15 cellular contexts compared by ENCODE assay signal in genomic region chr1:9263276-9263855, GRCh38. TPM values are rescaled to one million over a fixed set of nuclear protein-coding genes. Genes with fewer than 3 reads are reported as not detected.
DNase-seq lines count a peak whose midpoint lies in the region; ATAC-seq and TF ChIP-seq lines count a peak whose summit lies in the region.
"Had no signal": no experiment of that assay in that cellular context is flagged by ENCODE, and none has a peak within 500 bp of the region (broad histone marks: within the 10 kb centered on the region; RNA-seq: fewer than 3 reads in every experiment).

No MANE protein-coding gene starts in this region.

- no peaks in the 10 kb centered on the region for H3K27me3 Mint-ChIP-seq in activated T-helper 1 cell treated with anti-CD3 and anti-CD28 coated beads, Interleukin-12 subunit alpha, Interleukin-12 subunit beta, Interleukin-2, Interleukin-4 antibody, amounts not matched to agents 30 ng/mL and 10 ng/mL and 1 ng/mL, durations not matched to agents 14 hours and 24 hours and 36 hours (ENCODE audit: insufficient read depth)
- H3K27me3 Mint-ChIP-seq: CD4-positive, CD25-positive, alpha-beta regulatory T cell; CD8-positive, alpha-beta memory T cell had no signal

- no peak overlapping the region for H3K4me2 ChIP-seq in IMR-90 (ENCODE audit: low read depth, low read length)
- H3K4me2 ChIP-seq in neuronal stem cell (ENCODE audit: insufficient read depth, low read length, poor library complexity, severe bottlenecking), result no peak overlapping the region

- H4K20me1 ChIP-seq in IMR-90 (ENCODE audit: insufficient read depth, low read length), result peaks cover 21% of the 10 kb centered on the region; the same call in 1 of the 2 replicates

- H4K91ac ChIP-seq in IMR-90 (ENCODE audit: insufficient read depth, low read depth, low read length), result no peak overlapping the region
- no peak overlapping the region for H4K91ac ChIP-seq in neuronal stem cell (ENCODE audit: low read depth, low read length, poor library complexity)

- no peak overlapping the region for H3K4me3 ChIP-seq in IMR-90 (ENCODE audit: insufficient read depth, low read depth, low read length)
- no peak overlapping the region for H3K4me3 ChIP-seq in neuronal stem cell (ENCODE audit: low read length in 2 of 2)
- no peak overlapping the region for H3K4me3 ChIP-seq in skeletal muscle tissue (ENCODE audit: low read length in 3 of 3)
- no peak overlapping the region for H3K4me3 ChIP-seq in foreskin fibroblast (ENCODE audit: low read depth in 1 of 2, low read length in 2 of 2)
- H3K4me3 ChIP-seq: GM23248 had no signal

- CTCF ChIA-PET in IMR-90 (lab: Yijun Ruan, JAX), result no interaction called here

- no peak for TF ChIP-seq CTCF in IMR-90 (conservative IDR thresholded peaks at IDR 0.05; ENCODE audit: low read depth, low read length)
- TF ChIP-seq CTCF in foreskin fibroblast (IDR thresholded peaks at IDR 0.05; ENCODE audit: low read depth, low read length), result no peak

- peak overlapping the region; percentile 8 for H2BK12ac ChIP-seq in neuronal stem cell (ENCODE audit: low read length)

- no peak overlapping the region for H3K4me3 Mint-ChIP-seq in activated T-helper 1 cell treated with anti-CD3 and anti-CD28 coated beads, Interleukin-12 subunit alpha, Interleukin-12 subunit beta, Interleukin-2, Interleukin-4 antibody, amounts not matched to agents 30 ng/mL and 10 ng/mL and 1 ng/mL, durations not matched to agents 14 hours and 24 hours and 36 hours
- H3K4me3 Mint-ChIP-seq: CD4-positive, CD25-positive, alpha-beta regulatory T cell; CD8-positive, alpha-beta memory T cell had no signal

- H2BK20ac ChIP-seq in IMR-90 (ENCODE audit: low read depth, low read length), result no peak overlapping the region

- no peak overlapping the region for H3K23ac ChIP-seq in IMR-90 (ENCODE audit: low read depth, low read length)
- H3K23ac ChIP-seq in neuronal stem cell (ENCODE audit: low read depth, low read length, poor library complexity), result peak overlapping the region; percentile 26

- H3K4ac ChIP-seq in IMR-90 (ENCODE audit: low read depth, low read length), result no peak overlapping the region
- H3K4ac ChIP-seq in neuronal stem cell (ENCODE audit: low read length), result no peak overlapping the region

- no TSS peak for BruUV-seq in IMR-90 (replicated peaks; lab: Mats Ljungman, UMichigan)

- H3K18ac ChIP-seq in IMR-90 (ENCODE audit: low read depth, low read length) (no peak overlapping the region), neuronal stem cell (ENCODE audit: low read length) (peak overlapping the region; percentile 25)

- dilution Hi-C loops in IMR-90 (cut with HindIII; ENCODE audit: low sequenced_read_pairs, unreplicated experiment), result no loop called here

- DNase-seq in IMR-90, result no peak
- no peak for DNase-seq in activated T-helper 1 cell treated with anti-CD3 and anti-CD28 coated beads, Interleukin-12 subunit alpha, Interleukin-12 subunit beta, Interleukin-2, Interleukin-4 antibody, amounts not matched to agents 30 ng/mL and 10 ng/mL and 1 ng/mL, durations not matched to agents 14 hours and 24 hours and 36 hours (ENCODE audit: low spot score)
- no peak for DNase-seq in neuronal stem cell (ENCODE audit: low spot score)
- DNase-seq in foreskin fibroblast, result no peak
- DNase-seq in NCI-H446 (lab: John Stamatoyannopoulos, UW), result no peak
- DNase-seq in mesenteric fat pad (ENCODE audit: low spot score), result no peak
- DNase-seq: ACHN; BE2C; CD4-positive, CD25-positive, alpha-beta regulatory T cell; CD8-positive, alpha-beta memory T cell; COR-L47; DMS 273 treated with DMSO at 0.1 percent for 48 hours; GM23248; HCEC 1CT had no signal

- intact Hi-C loops in IMR-90 (cut with micrococcal nuclease), result no loop called here
- intact Hi-C loops in activated T-helper 1 cell treated with anti-CD3 and anti-CD28 coated beads, Interleukin-12 subunit alpha, Interleukin-12 subunit beta, Interleukin-2, Interleukin-4 antibody, amounts not matched to agents 30 ng/mL and 10 ng/mL and 1 ng/mL, durations not matched to agents 14 hours and 24 hours and 36 hours (cut with micrococcal nuclease), result no loop called here

- H3K36me3 ChIP-seq in IMR-90 (ENCODE audit: control insufficient read depth, insufficient read depth, low read length) (peaks cover 34% of the 10 kb centered on the region; the same call in 1 of the 2 replicates), neuronal stem cell (replicated peaks in 1 of 2; ENCODE audit: control insufficient read depth in 2 of 2, insufficient read depth in 2 of 2, low read length in 2 of 2) (peaks cover 10 to 22% of the 10 kb centered on the region in 2 donors), skeletal muscle tissue (ENCODE audit: control insufficient read depth in 3 of 3, insufficient read depth in 3 of 3, low read length in 3 of 3) (peaks cover 29 to 48% (median 40%) of the 10 kb centered on the region in 3 donors)
- H3K36me3 ChIP-seq: BE2C had no signal

- H3K56ac ChIP-seq in IMR-90 (ENCODE audit: extremely low read depth, insufficient read depth, low read length), result no peak overlapping the region

- WGBS in IMR-90 (ENCODE audit: extremely low coverage in 2 of 2, insufficient read length in 1 of 2), 2 experiments, result 93% methylated on average over 13 of the region's 26 CpGs; no CpG with 5 or more reads in 1 of the 2 experiments
- no CpG with 5 or more reads among the region's 26 CpGs for WGBS in neuronal stem cell (ENCODE audit: extremely low coverage in 2 of 2, insufficient read length in 2 of 2, insufficient replicate concordance in 1 of 2), 2 donors

- peak overlapping the region; percentile 83 for H2AK9ac ChIP-seq in IMR-90 (replicated peaks; ENCODE audit: low read depth, low read length, poor library complexity)

- ATAC-seq in IMR-90 (ENCODE audit: low read depth), result no peak

- no peak overlapping the region for H2BK15ac ChIP-seq in IMR-90 (ENCODE audit: low read depth, low read length)
- H2BK15ac ChIP-seq in neuronal stem cell (ENCODE audit: low read length), result no peak overlapping the region

- no peak overlapping the region for H3K9ac ChIP-seq in IMR-90 (ENCODE audit: low read depth, low read length)
- H3K9ac ChIP-seq in neuronal stem cell (ENCODE audit: low read depth, low read length, poor library complexity), result no peak overlapping the region
- H3K9ac ChIP-seq in skeletal muscle tissue (ENCODE audit: low read depth in 1 of 3, low read length in 3 of 3), result peak overlapping the region in 1 of 3 donors; percentile 57
- H3K9ac ChIP-seq: GM23248 had no signal

- H4K8ac ChIP-seq in IMR-90 (ENCODE audit: low read depth in 2 of 2, low read length in 2 of 2), result no peak overlapping the region
- H4K8ac ChIP-seq in neuronal stem cell (ENCODE audit: low read depth, low read length), result no peak overlapping the region

- H3K79me1 ChIP-seq in IMR-90 (ENCODE audit: low read depth in 1 of 2, low read length in 2 of 2) (peaks cover 20 to 42% of the 10 kb centered on the region in 2 experiments), neuronal stem cell (ENCODE audit: low read depth, low read length) (peaks cover 9% of the 10 kb centered on the region)

- in situ Hi-C loops in IMR-90 (cut with MboI; ENCODE audit: low sequenced_read_pairs), result no loop called here

- no peak overlapping the region for H2BK5ac ChIP-seq in IMR-90 (ENCODE audit: low read depth, low read length, poor library complexity, severe bottlenecking)
- H2BK5ac ChIP-seq in neuronal stem cell (ENCODE audit: low read length), result no peak overlapping the region

- TF ChIP-seq POLR2A in IMR-90 (IDR thresholded peaks at IDR 0.05; ENCODE audit: low read depth, low read length), result no peak

- no peak overlapping the region for H3K14ac ChIP-seq in IMR-90 (replicated peaks; ENCODE audit: low read depth, low read length)
- no peak overlapping the region for H3K14ac ChIP-seq in neuronal stem cell (ENCODE audit: low read length)

- H3K27ac Mint-ChIP-seq in activated T-helper 1 cell treated with anti-CD3 and anti-CD28 coated beads, Interleukin-12 subunit alpha, Interleukin-12 subunit beta, Interleukin-2, Interleukin-4 antibody, amounts not matched to agents 30 ng/mL and 10 ng/mL and 1 ng/mL, durations not matched to agents 14 hours and 24 hours and 36 hours, result peak overlapping the region; percentile 29
- H3K27ac Mint-ChIP-seq: CD4-positive, CD25-positive, alpha-beta regulatory T cell; CD8-positive, alpha-beta memory T cell had no signal

- POLR2A ChIA-PET in IMR-90 (lab: Charles Lee; ENCODE audit: unreplicated experiment), result no interaction called here

- peaks cover 21% of the 10 kb centered on the region for H3K36me3 Mint-ChIP-seq in activated T-helper 1 cell treated with anti-CD3 and anti-CD28 coated beads, Interleukin-12 subunit alpha, Interleukin-12 subunit beta, Interleukin-2, Interleukin-4 antibody, amounts not matched to agents 30 ng/mL and 10 ng/mL and 1 ng/mL, durations not matched to agents 14 hours and 24 hours and 36 hours (ENCODE audit: low read depth)

- no peak overlapping the region for H4K5ac ChIP-seq in IMR-90 (ENCODE audit: low read depth, low read length)

- no peak overlapping the region for H2AK5ac ChIP-seq in IMR-90 (ENCODE audit: low read depth, low read length)
- no peak overlapping the region for H2AK5ac ChIP-seq in neuronal stem cell (ENCODE audit: low read depth, low read length)

- H3K9me3 ChIP-seq in IMR-90 (ENCODE audit: control insufficient read depth, insufficient read depth, low read length) (no peaks in the 10 kb centered on the region), neuronal stem cell (replicated peaks in 1 of 2; ENCODE audit: control insufficient read depth in 2 of 2, insufficient read depth in 1 of 2, low read depth in 1 of 2, low read length in 2 of 2) (peaks cover 6 to 10% of the 10 kb centered on the region in 2 donors), skeletal muscle tissue (ENCODE audit: control insufficient read depth in 3 of 3, low read length in 3 of 3) (no peaks in the 10 kb centered on the region)
- H3K9me3 ChIP-seq: BE2C had no signal

- H3K27me3 ChIP-seq in IMR-90 (ENCODE audit: control insufficient read depth, insufficient read depth, low read length) (no peaks in the 10 kb centered on the region), neuronal stem cell (ENCODE audit: control insufficient read depth in 3 of 3, insufficient read depth in 3 of 3, low read depth in 1 of 3, low read length in 3 of 3) (no peaks in the 10 kb centered on the region), skeletal muscle tissue (ENCODE audit: control insufficient read depth in 3 of 3, insufficient read depth in 3 of 3, low read length in 3 of 3) (no peaks in the 10 kb centered on the region)
- H3K27me3 ChIP-seq: BE2C had no signal

- peaks cover 20% of the 10 kb centered on the region for H3K9me3 Mint-ChIP-seq in activated T-helper 1 cell treated with anti-CD3 and anti-CD28 coated beads, Interleukin-12 subunit alpha, Interleukin-12 subunit beta, Interleukin-2, Interleukin-4 antibody, amounts not matched to agents 30 ng/mL and 10 ng/mL and 1 ng/mL, durations not matched to agents 14 hours and 24 hours and 36 hours

- H2BK120ac ChIP-seq in IMR-90 (ENCODE audit: low read depth, low read length), result no peak overlapping the region
- H2BK120ac ChIP-seq in neuronal stem cell (ENCODE audit: low read depth, low read length), result no peak overlapping the region

- no peak overlapping the region for H3K27ac ChIP-seq in IMR-90 (ENCODE audit: insufficient read depth, low read length)
- no peak overlapping the region for H3K27ac ChIP-seq in neuronal stem cell (replicated peaks; ENCODE audit: low read length)
- H3K27ac ChIP-seq in skeletal muscle tissue (ENCODE audit: low read depth, low read length), result peak overlapping the region; percentile 32
- H3K27ac ChIP-seq: GM23248 had no signal

- H2AFZ ChIP-seq in IMR-90 (replicated peaks; ENCODE audit: low read length, poor library complexity) (no peak overlapping the region), neuronal stem cell (ENCODE audit: low read length) (no peak overlapping the region)
- H2AFZ ChIP-seq: GM23248 had no signal

- H3K4me1 ChIP-seq in IMR-90 (ENCODE audit: control insufficient read depth, insufficient read depth, low read length), result peaks cover 6% of the 10 kb centered on the region
- peaks cover 9 to 12% of the 10 kb centered on the region in 2 donors for H3K4me1 ChIP-seq in neuronal stem cell (ENCODE audit: control insufficient read depth in 2 of 2, insufficient read depth in 1 of 2, low read depth in 1 of 2, low read length in 2 of 2)
- H3K4me1 ChIP-seq in skeletal muscle tissue (ENCODE audit: control insufficient read depth in 3 of 3, insufficient read depth in 3 of 3, low read length in 3 of 3), result peaks cover 24 to 74% (median 50%) of the 10 kb centered on the region in 3 donors
- H3K4me1 ChIP-seq: BE2C had no signal

- H3K4me1 Mint-ChIP-seq in activated T-helper 1 cell treated with anti-CD3 and anti-CD28 coated beads, Interleukin-12 subunit alpha, Interleukin-12 subunit beta, Interleukin-2, Interleukin-4 antibody, amounts not matched to agents 30 ng/mL and 10 ng/mL and 1 ng/mL, durations not matched to agents 14 hours and 24 hours and 36 hours (ENCODE audit: low read depth), result peaks cover 16% of the 10 kb centered on the region

- peaks cover 9% of the 10 kb centered on the region for H3K9me1 ChIP-seq in IMR-90 (ENCODE audit: insufficient read depth, low read length)

- TF ChIP-seq RAD21 in IMR-90 (IDR thresholded peaks at IDR 0.05; ENCODE audit: low read length), result no peak

RNA-seq across cellular contexts. Expression of gene H6PD, which starts 28.8 kb away (rescaled TPM):
- 8.3 and 9.3 TPM in 2 replicates for total RNA-seq in IMR-90 (2012; rRNA removed)
- polyA plus RNA-seq in IMR-90 (2012; rRNA removed), result 22.1 and 22.7 TPM in 2 replicates
- polyA plus RNA-seq in IMR-90 (2012; cell fraction: cytosol; rRNA removed), result 11.9 and 21.1 TPM in 2 replicates
- 23.3 and 30.1 TPM in 2 replicates for polyA plus RNA-seq in IMR-90 (2012; cell fraction: nucleus; rRNA removed; ENCODE audit: low replicate concordance)
- 15.7 TPM in 2 replicates for total RNA-seq in activated T-helper 1 cell treated with anti-CD3 and anti-CD28 coated beads, Interleukin-12 subunit alpha, Interleukin-12 subunit beta, Interleukin-2, Interleukin-4 antibody, amounts not matched to agents 30 ng/mL and 10 ng/mL and 1 ng/mL, durations not matched to agents 14 hours and 24 hours and 36 hours
- 14.1 TPM for polyA plus RNA-seq in neuronal stem cell (2013, experiment 1 of 2)
- polyA plus RNA-seq in neuronal stem cell (2013, experiment 2 of 2), result 15.0 TPM
- 24.5 TPM for total RNA-seq in skeletal muscle tissue
- 77.6 TPM for total RNA-seq in mesenteric fat pad

RNA-seq across cellular contexts. Expression of gene SPSB1, which starts 29.3 kb away (rescaled TPM):
- total RNA-seq in IMR-90 (2012; rRNA removed), result 15.0 and 16.7 TPM in 2 replicates
- 17.6 and 19.8 TPM in 2 replicates for polyA plus RNA-seq in IMR-90 (2012; rRNA removed)
- 22.0 and 35.7 TPM in 2 replicates for polyA plus RNA-seq in IMR-90 (2012; cell fraction: cytosol; rRNA removed)
- 16.5 and 24.0 TPM in 2 replicates for polyA plus RNA-seq in IMR-90 (2012; cell fraction: nucleus; rRNA removed; ENCODE audit: low replicate concordance)
- total RNA-seq in activated T-helper 1 cell treated with anti-CD3 and anti-CD28 coated beads, Interleukin-12 subunit alpha, Interleukin-12 subunit beta, Interleukin-2, Interleukin-4 antibody, amounts not matched to agents 30 ng/mL and 10 ng/mL and 1 ng/mL, durations not matched to agents 14 hours and 24 hours and 36 hours, result 8.9 and 10.0 TPM in 2 replicates
- 5.2 TPM for polyA plus RNA-seq in neuronal stem cell (2013, experiment 1 of 2)
- 5.1 TPM for polyA plus RNA-seq in neuronal stem cell (2013, experiment 2 of 2)
- 6.3 TPM for total RNA-seq in skeletal muscle tissue
- 48.8 TPM for total RNA-seq in mesenteric fat pad
